ENCODE assay signal across 8 cellular contexts in genomic region chr18:23503038-23503966, GRCh38. TPM values are rescaled to one million over a fixed set of nuclear protein-coding genes. Genes with fewer than 3 reads are reported as not detected.
DNase-seq lines count a peak whose midpoint lies in the region; ATAC-seq and TF ChIP-seq lines count a peak whose summit lies in the region.

RMC1 (plus strand) TSS chr18:23503511; CDS start chr18:23503619, 108 bp downstream.

- H3K4me3 ChIP-seq in epithelial cell of proximal tubule (ENCODE audit: low read depth, low read length) (peak within 1 kb of the TSS; percentile 93), mucosa of rectum (ENCODE audit: low read length in 2 of 2) (peak within 1 kb of the TSS; percentile 85 to 93)

- peak; percentile 74 for ATAC-seq in GM21526 (IDR thresholded peaks at IDR 0.05; ENCODE audit: low FRiP score, unreplicated experiment)

- DNase-seq in DMS153 (lab: John Stamatoyannopoulos, UW) (peak; percentile 87), HuH-7.5 (ENCODE audit: low spot score) (peak; percentile 57), OCI-M1 (lab: John Stamatoyannopoulos, UW) (peak; percentile 99), activated T-cell treated with anti-CD3 and anti-CD28 coated beads for 48 hours (ENCODE audit: low read depth) (peak; percentile 99), epithelial cell of proximal tubule (ENCODE audit: low read depth) (no peak)
- peak; percentile 96 to 97 for DNase-seq in stimulated activated CD8-positive, alpha-beta memory T cell treated with anti-CD3 and anti-CD28 coated beads, Interleukin-4, amount 100 ng/mL, for 4 hours (ENCODE audit: low read depth in 2 of 2, low spot score in 1 of 2)

- no peaks in the 10 kb centered on the region for H3K9me3 ChIP-seq in mucosa of rectum (ENCODE audit: control insufficient read depth in 2 of 2, low read length in 2 of 2)

- TF ChIP-seq CTCF in epithelial cell of proximal tubule (conservative IDR thresholded peaks at IDR 0.05; ENCODE audit: low read depth, low read length) = no peak

- H3K9ac ChIP-seq in mucosa of rectum (ENCODE audit: low read depth in 1 of 2, low read length in 2 of 2) = peak within 1 kb of the TSS; percentile 92 to 95

- H3K4me1 ChIP-seq in mucosa of rectum (ENCODE audit: control insufficient read depth in 2 of 2, insufficient read depth in 2 of 2, low read length in 2 of 2) = peaks cover 16 to 21% of the 10 kb centered on the region in 2 donors

- peak within 1 kb of the TSS; percentile 92 to 93 for H3K27ac ChIP-seq in mucosa of rectum (ENCODE audit: low read depth in 2 of 2, low read length in 2 of 2)

- H3K36me3 ChIP-seq in mucosa of rectum (ENCODE audit: control insufficient read depth in 2 of 2, insufficient read depth in 2 of 2, low read length in 2 of 2) = peaks cover 7 to 10% of the 10 kb centered on the region in 2 donors

- H3K27me3 ChIP-seq in mucosa of rectum (ENCODE audit: control insufficient read depth in 2 of 2, insufficient read depth in 2 of 2, low read length in 2 of 2) = no peaks in the 10 kb centered on the region

RNA-seq across cellular contexts. Expression of gene RMC1, which starts in this region (rescaled TPM):
- 37.0 and 42.5 TPM in 2 replicates for total RNA-seq in epithelial cell of proximal tubule
